ENCODE assay signal across 8 cellular contexts in genomic region chr2:241844066-241844728, GRCh38. TPM values are rescaled to one million over a fixed set of nuclear protein-coding genes. Genes with fewer than 3 reads are reported as not detected.
DNase-seq lines count a peak whose midpoint lies in the region; ATAC-seq, FAIRE-seq and TF ChIP-seq lines count a peak whose summit lies in the region.

No MANE protein-coding gene starts in this region.

- DNase-seq in AG08396 (ENCODE audit: low spot score): peak; percentile 91
- DNase-seq in HL-60 (ENCODE audit: low read depth in 1 of 2, low spot score in 1 of 2): peak; percentile 59 to 62
- DNase-seq in activated CD4-positive, CD25-positive, alpha-beta regulatory T cell treated with anti-CD3 and anti-CD28 coated beads, Interleukin-2, amount 50 U/mL, for 16 hours (ENCODE audit: low read depth, low spot score): peak; percentile 43
- peak; percentile 32 for DNase-seq in cerebellum (ENCODE audit: low spot score)
- no peak for DNase-seq in HepG2 (ENCODE audit: low spot score)
- peak; percentile 63 to 75 (median 70) for DNase-seq in stimulated activated CD4-positive, alpha-beta T cell treated with anti-CD3 and anti-CD28 coated beads, TNF-alpha, amount 100 ng/mL, for 1 hour (ENCODE audit: low read depth in 3 of 3, low spot score in 1 of 3)

- no peak for TF ChIP-seq POLR2A in HepG2 (IDR thresholded peaks at IDR 0.05; ENCODE audit: insufficient read depth in 1 of 2, low read depth in 2 of 2, low read length in 2 of 2)

- in situ Hi-C loops in HepG2 (cut with HindIII; ENCODE audit: extremely low pct_ligation_motif_present, low pct_unique_long_range_greater_than_20kb): no loop called here

- ATAC-seq in GM19043 (IDR thresholded peaks at IDR 0.05; ENCODE audit: low read depth, unreplicated experiment) (peak; percentile 52), HepG2 (peak; percentile 72), HG02938 (IDR thresholded peaks at IDR 0.05; ENCODE audit: unreplicated experiment) (no peak)

- no peaks in the 10 kb centered on the region for H3K9me3 ChIP-seq in HepG2 (ENCODE audit: low read length)

- H3K27ac ChIP-seq in HL-60 (replicated peaks) (no peak overlapping the region), HepG2 (ENCODE audit: extremely low read length, insufficient read depth, low read length) (no peak overlapping the region)

- TF ChIP-seq CTCF in HL-60 (IDR thresholded peaks at IDR 0.05; ENCODE audit: insufficient read depth, low read length) (no peak), HepG2 (CRISPR knock-in tag; IDR thresholded peaks at IDR 0.05) (no peak)

- H2AFZ ChIP-seq in HepG2 (ENCODE audit: low read length): no peak overlapping the region

- H3K9ac ChIP-seq in HepG2 (ENCODE audit: insufficient read depth, low read depth, low read length): no peak overlapping the region

- FAIRE-seq in HepG2 (lab: Jason Lieb, UNC): no peak

- H3K4me1 ChIP-seq in HepG2 (ENCODE audit: insufficient read depth, low read length): peaks cover 27% of the 10 kb centered on the region

- H3K79me2 ChIP-seq in HepG2 (ENCODE audit: insufficient read depth, low read length): no peaks in the 10 kb centered on the region

- intact Hi-C loops in HepG2 (cut with micrococcal nuclease; ENCODE audit: unreplicated experiment): no loop called here

- H3K27me3 ChIP-seq in HL-60 (ENCODE audit: insufficient read depth, poor library complexity, severe bottlenecking) (peaks cover 6% of the 10 kb centered on the region), HepG2 (ENCODE audit: control insufficient read depth in 1 of 2, insufficient read depth in 2 of 2, low read length in 2 of 2) (peaks cover 17 to 58% of the 10 kb centered on the region in 2 experiments)

- WGBS in HepG2 (ENCODE audit: low lambda C conversion rate): 41% methylated on average over 45 of the region's 65 CpGs

- no peaks in the 10 kb centered on the region for H3K36me3 ChIP-seq in HepG2 (replicated peaks in 1 of 2; ENCODE audit: control insufficient read depth in 1 of 2, insufficient read depth in 2 of 2, low read length in 2 of 2)

- TF ChIP-seq EP300 in HepG2 (IDR thresholded peaks at IDR 0.05; ENCODE audit: low read depth in 2 of 2, low read length in 2 of 2) (no peak), HepG2 (CRISPR knock-in tag; IDR thresholded peaks at IDR 0.05; ENCODE audit: borderline replicate concordance) (no peak)

- H3K4me2 ChIP-seq in HepG2 (ENCODE audit: low read depth, low read length): peak overlapping the region; percentile 67

- BruUV-seq in HepG2 (replicated peaks; lab: Mats Ljungman, UMichigan): no TSS peak

- H4K20me1 ChIP-seq in HepG2 (ENCODE audit: insufficient read depth, low read length): no peaks in the 10 kb centered on the region; the same call in 1 of the 2 replicates

- CTCF ChIA-PET in HepG2 (lab: Yijun Ruan, JAX; ENCODE audit: low intra/inter-chr PET ratio, low total read pairs): no interaction called here

- no peak overlapping the region for H3K4me3 ChIP-seq in HL-60 (replicated peaks; ENCODE audit: insufficient read depth, low read length)
- peak overlapping the region in 2 of 3 experiments; percentile 16 to 55; a peak in 2 of 6 replicates for H3K4me3 ChIP-seq in HepG2 (replicated peaks in 1 of 3; ENCODE audit: insufficient read depth in 1 of 3, low read depth in 2 of 3, low read length in 3 of 3)

- POLR2A ChIA-PET in HepG2 (lab: Yijun Ruan, JAX): no interaction called here

- TF ChIP-seq RAD21 in HepG2 (CRISPR knock-in tag; IDR thresholded peaks at IDR 0.05): 0 out of 2 replicates have a peak, but pooled peaks have one; percentile 29

TF ChIP-seq in HepG2, 621 proteins besides CTCF, POLR2A, EP300 and RAD21 (continues in another document):
- TF ChIP-seq E2F1 (CRISPR knock-in tag; IDR thresholded peaks at IDR 0.05): no peak

RNA-seq across cellular contexts. Expression of gene PDCD1, which starts 14.5 kb away (rescaled TPM):
- total RNA-seq in cerebellum (not detected), HepG2 (2016; rRNA removed; fragmentation: Illumina TruSeq; extraction: Trizol) (not detected in 2 replicates)
- not detected in 2 replicates for total RNA-seq in HepG2 (2016; cell fraction: cytosol; rRNA removed; fragmentation: Illumina TruSeq; extraction: Trizol; ENCODE audit: low read depth)
- 0.11 TPM in 1 of 2 replicates, not detected in the other for total RNA-seq in HepG2 (2016; cell fraction: insoluble cytoplasmic fraction; rRNA removed; fragmentation: Illumina TruSeq; extraction: Trizol)
- total RNA-seq in HepG2 (2016; cell fraction: membrane; rRNA removed; fragmentation: Illumina TruSeq; extraction: Trizol): 0.09 TPM in 1 of 2 replicates, not detected in the other
- 0.59 TPM in 1 of 2 replicates, not detected in the other for total RNA-seq in HepG2 (2016; cell fraction: nucleus; rRNA removed; fragmentation: Illumina TruSeq; extraction: Trizol)
- polyA plus RNA-seq in HepG2 (2011; rRNA removed): 0.04 and 0.31 TPM in 2 replicates
- 0.15 and 0.24 TPM in 2 replicates for polyA plus RNA-seq in HepG2 (2011; cell fraction: cytosol; rRNA removed)
- polyA plus RNA-seq in HepG2 (2011; cell fraction: nucleus; rRNA removed): 0.18 and 0.19 TPM in 2 replicates
- polyA plus RNA-seq in HepG2 (2012): not detected in 2 replicates
- 0.41 TPM in 1 of 2 replicates, not detected in the other for polyA plus RNA-seq in HepG2 (2016; cell fraction: cytosol; fragmentation: Illumina TruSeq; extraction: Trizol; ENCODE audit: low read depth)
- not detected in 2 replicates for polyA plus RNA-seq in HepG2 (2016; cell fraction: insoluble cytoplasmic fraction; fragmentation: Illumina TruSeq; extraction: Trizol; ENCODE audit: low read depth)
- not detected in 2 replicates for polyA plus RNA-seq in HepG2 (2016; cell fraction: membrane; fragmentation: Illumina TruSeq; extraction: Trizol; ENCODE audit: low read depth)
- not detected in 2 replicates for polyA plus RNA-seq in HepG2 (2016; cell fraction: nucleus; fragmentation: Illumina TruSeq; extraction: Trizol; ENCODE audit: insufficient read depth, low read depth)
- polyA minus RNA-seq in HepG2 (2011; rRNA and poly(A)+ RNA removed; ENCODE audit: low replicate concordance): 0.70 TPM in 1 of 2 replicates, not detected in the other
- polyA minus RNA-seq in HepG2 (2011; cell fraction: cytosol; rRNA and poly(A)+ RNA removed): not detected in 2 replicates
- not detected in 2 replicates for polyA minus RNA-seq in HepG2 (2011; cell fraction: nucleus; rRNA and poly(A)+ RNA removed)

RNA-seq across cellular contexts. Expression of gene RTP5, which starts 25.3 kb away (rescaled TPM):
- total RNA-seq in cerebellum (1.3 TPM), HepG2 (2016; rRNA removed; fragmentation: Illumina TruSeq; extraction: Trizol) (not detected in 2 replicates)
- not detected in 2 replicates for total RNA-seq in HepG2 (2016; cell fraction: cytosol; rRNA removed; fragmentation: Illumina TruSeq; extraction: Trizol; ENCODE audit: low read depth)
- total RNA-seq in HepG2 (2016; cell fraction: insoluble cytoplasmic fraction; rRNA removed; fragmentation: Illumina TruSeq; extraction: Trizol): not detected in 2 replicates
- not detected in 2 replicates for total RNA-seq in HepG2 (2016; cell fraction: membrane; rRNA removed; fragmentation: Illumina TruSeq; extraction: Trizol)
- not detected in 2 replicates for total RNA-seq in HepG2 (2016; cell fraction: nucleus; rRNA removed; fragmentation: Illumina TruSeq; extraction: Trizol)
- not detected in 2 replicates for polyA plus RNA-seq in HepG2 (2011; rRNA removed)
- not detected in 2 replicates for polyA plus RNA-seq in HepG2 (2011; cell fraction: cytosol; rRNA removed)
- not detected in 2 replicates for polyA plus RNA-seq in HepG2 (2011; cell fraction: nucleus; rRNA removed)
- polyA plus RNA-seq in HepG2 (2012): not detected in 2 replicates
- polyA plus RNA-seq in HepG2 (2016; cell fraction: cytosol; fragmentation: Illumina TruSeq; extraction: Trizol; ENCODE audit: low read depth): not detected in 2 replicates
- not detected in 2 replicates for polyA plus RNA-seq in HepG2 (2016; cell fraction: insoluble cytoplasmic fraction; fragmentation: Illumina TruSeq; extraction: Trizol; ENCODE audit: low read depth)
- not detected in 2 replicates for polyA plus RNA-seq in HepG2 (2016; cell fraction: membrane; fragmentation: Illumina TruSeq; extraction: Trizol; ENCODE audit: low read depth)
- polyA plus RNA-seq in HepG2 (2016; cell fraction: nucleus; fragmentation: Illumina TruSeq; extraction: Trizol; ENCODE audit: insufficient read depth, low read depth): not detected in 2 replicates
- not detected in 2 replicates for polyA minus RNA-seq in HepG2 (2011; rRNA and poly(A)+ RNA removed; ENCODE audit: low replicate concordance)
- not detected in 2 replicates for polyA minus RNA-seq in HepG2 (2011; cell fraction: cytosol; rRNA and poly(A)+ RNA removed)
- not detected in 2 replicates for polyA minus RNA-seq in HepG2 (2011; cell fraction: nucleus; rRNA and poly(A)+ RNA removed)

RNA-seq across cellular contexts. Expression of gene NEU4, which starts 35.2 kb away (rescaled TPM):
- total RNA-seq in cerebellum (0.82 TPM), HepG2 (2016; rRNA removed; fragmentation: Illumina TruSeq; extraction: Trizol) (104 and 107 TPM in 2 replicates)
- 27.0 and 30.1 TPM in 2 replicates for total RNA-seq in HepG2 (2016; cell fraction: cytosol; rRNA removed; fragmentation: Illumina TruSeq; extraction: Trizol; ENCODE audit: low read depth)
- total RNA-seq in HepG2 (2016; cell fraction: insoluble cytoplasmic fraction; rRNA removed; fragmentation: Illumina TruSeq; extraction: Trizol): 108 and 118 TPM in 2 replicates
- 67.8 and 70.6 TPM in 2 replicates for total RNA-seq in HepG2 (2016; cell fraction: membrane; rRNA removed; fragmentation: Illumina TruSeq; extraction: Trizol)
- total RNA-seq in HepG2 (2016; cell fraction: nucleus; rRNA removed; fragmentation: Illumina TruSeq; extraction: Trizol): 43.9 and 53.0 TPM in 2 replicates
- 53.5 and 71.4 TPM in 2 replicates for polyA plus RNA-seq in HepG2 (2011; rRNA removed)
- 52.8 and 126 TPM in 2 replicates for polyA plus RNA-seq in HepG2 (2011; cell fraction: cytosol; rRNA removed)
- 167 and 187 TPM in 2 replicates for polyA plus RNA-seq in HepG2 (2011; cell fraction: nucleus; rRNA removed)
- 34.5 and 40.6 TPM in 2 replicates for polyA plus RNA-seq in HepG2 (2012)
- polyA plus RNA-seq in HepG2 (2016; cell fraction: cytosol; fragmentation: Illumina TruSeq; extraction: Trizol; ENCODE audit: low read depth): 23.8 and 25.7 TPM in 2 replicates
- 96.8 and 121 TPM in 2 replicates for polyA plus RNA-seq in HepG2 (2016; cell fraction: insoluble cytoplasmic fraction; fragmentation: Illumina TruSeq; extraction: Trizol; ENCODE audit: low read depth)
- 48.5 and 51.3 TPM in 2 replicates for polyA plus RNA-seq in HepG2 (2016; cell fraction: membrane; fragmentation: Illumina TruSeq; extraction: Trizol; ENCODE audit: low read depth)
- 84.0 and 95.2 TPM in 2 replicates for polyA plus RNA-seq in HepG2 (2016; cell fraction: nucleus; fragmentation: Illumina TruSeq; extraction: Trizol; ENCODE audit: insufficient read depth, low read depth)
- 114 TPM in 1 of 2 replicates, not detected in the other for polyA minus RNA-seq in HepG2 (2011; rRNA and poly(A)+ RNA removed; ENCODE audit: low replicate concordance)
- polyA minus RNA-seq in HepG2 (2011; cell fraction: cytosol; rRNA and poly(A)+ RNA removed): 45.5 and 50.7 TPM in 2 replicates
- polyA minus RNA-seq in HepG2 (2011; cell fraction: nucleus; rRNA and poly(A)+ RNA removed): 32.4 and 35.0 TPM in 2 replicates

Comparison
In these comparisons a context has a peak if more than half of its experiments do, and no peak if none do; other contexts are left out.
1. RNA of gene NEU4, which starts 35.2 kb away (total RNA-seq): 27.0 to 118 TPM in HepG2; 0.82 TPM in cerebellum (single experiment); every median in the first group is over 10 times any median in the second.